ENCODE assay signal across 1 cellular context in the genomic region with DNA sequence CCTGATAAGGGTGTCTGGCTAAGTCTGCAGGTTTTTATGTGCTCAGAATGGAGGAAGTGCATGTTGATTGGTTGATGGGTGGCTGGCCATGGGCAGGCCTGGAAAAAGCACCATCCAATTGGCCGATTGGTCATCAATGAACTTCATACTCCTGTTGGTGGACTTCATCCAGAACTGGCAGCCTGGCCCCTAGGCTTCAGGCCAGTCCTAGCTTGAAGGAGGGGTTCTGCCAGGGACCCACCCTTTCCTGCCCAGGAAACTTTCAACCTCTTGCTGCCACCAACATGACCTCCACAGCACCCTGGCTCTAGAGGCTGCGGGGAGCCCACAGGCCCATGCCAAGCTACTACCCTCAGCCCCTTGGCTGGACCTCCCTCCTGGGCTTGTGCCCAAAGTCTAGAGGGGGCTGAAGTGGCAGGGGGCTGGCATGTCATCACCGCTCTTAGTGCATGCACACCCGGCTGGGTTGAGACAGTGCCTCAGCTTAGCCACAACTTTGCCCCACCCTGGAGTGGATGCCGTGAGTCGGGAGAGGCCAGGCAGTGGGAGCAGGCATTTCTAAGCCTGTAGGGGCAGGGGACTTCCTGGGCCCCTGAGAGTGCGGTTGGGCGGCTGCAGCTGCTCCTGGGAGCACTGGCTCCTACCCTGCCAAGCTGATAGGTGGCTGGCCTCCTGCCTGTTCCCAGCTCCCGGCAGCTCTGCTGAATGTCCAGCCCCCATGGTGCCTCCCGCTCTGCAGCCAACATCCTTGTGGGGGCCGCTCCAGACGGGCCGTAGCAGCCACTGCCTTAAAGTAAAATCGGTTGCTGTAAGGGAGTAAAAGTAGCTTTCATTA.
TF ChIP-seq lines count a peak whose summit lies in the region.

No MANE protein-coding gene starts in this region.

TF ChIP-seq in SK-N-SH, 30 proteins besides CTCF, POLR2A, EP300 and RAD21 (continued from another document):
- no peak for TF ChIP-seq REST (IDR thresholded peaks at IDR 0.05; ENCODE audit: low read depth, low read length)
- TF ChIP-seq JUND (IDR thresholded peaks at IDR 0.05) = no peak
- TF ChIP-seq, protein P1, sequence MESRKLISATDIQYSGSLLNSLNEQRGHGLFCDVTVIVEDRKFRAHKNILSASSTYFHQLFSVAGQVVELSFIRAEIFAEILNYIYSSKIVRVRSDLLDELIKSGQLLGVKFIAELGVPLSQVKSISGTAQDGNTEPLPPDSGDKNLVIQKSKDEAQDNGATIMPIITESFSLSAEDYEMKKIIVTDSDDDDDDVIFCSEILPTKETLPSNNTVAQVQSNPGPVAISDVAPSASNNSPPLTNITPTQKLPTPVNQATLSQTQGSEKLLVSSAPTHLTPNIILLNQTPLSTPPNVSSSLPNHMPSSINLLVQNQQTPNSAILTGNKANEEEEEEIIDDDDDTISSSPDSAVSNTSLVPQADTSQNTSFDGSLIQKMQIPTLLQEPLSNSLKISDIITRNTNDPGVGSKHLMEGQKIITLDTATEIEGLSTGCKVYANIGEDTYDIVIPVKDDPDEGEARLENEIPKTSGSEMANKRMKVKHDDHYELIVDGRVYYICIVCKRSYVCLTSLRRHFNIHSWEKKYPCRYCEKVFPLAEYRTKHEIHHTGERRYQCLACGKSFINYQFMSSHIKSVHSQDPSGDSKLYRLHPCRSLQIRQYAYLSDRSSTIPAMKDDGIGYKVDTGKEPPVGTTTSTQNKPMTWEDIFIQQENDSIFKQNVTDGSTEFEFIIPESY (IDR thresholded peaks at IDR 0.05; ENCODE audit: borderline replicate concordance, low read depth) = no peak
- no peak for TF ChIP-seq RXRA (IDR thresholded peaks at IDR 0.05; ENCODE audit: borderline replicate concordance, low read depth)
- TF ChIP-seq USF1 (IDR thresholded peaks at IDR 0.05; ENCODE audit: borderline replicate concordance, low read depth) = no peak
- TF ChIP-seq NRF1 (IDR thresholded peaks at IDR 0.05; ENCODE audit: low read depth, low read length) = no peak
- no peak for TF ChIP-seq TCF12 (IDR thresholded peaks at IDR 0.05)
- no peak for TF ChIP-seq GABPA (IDR thresholded peaks at IDR 0.05; ENCODE audit: low read depth)
- TF ChIP-seq ELF1 (IDR thresholded peaks at IDR 0.05) = no peak
- no peak for TF ChIP-seq POLR2AphosphoS5 (IDR thresholded peaks at IDR 0.05; ENCODE audit: low read depth, low read length)
- no peak for TF ChIP-seq FOSL2 (IDR thresholded peaks at IDR 0.05; ENCODE audit: borderline replicate concordance, low read depth)
- no peak for TF ChIP-seq TAF1 (IDR thresholded peaks at IDR 0.05; ENCODE audit: borderline replicate concordance, low read depth, low read length)
